ENCODE assay signal across 8 cellular contexts in the genomic region with DNA sequence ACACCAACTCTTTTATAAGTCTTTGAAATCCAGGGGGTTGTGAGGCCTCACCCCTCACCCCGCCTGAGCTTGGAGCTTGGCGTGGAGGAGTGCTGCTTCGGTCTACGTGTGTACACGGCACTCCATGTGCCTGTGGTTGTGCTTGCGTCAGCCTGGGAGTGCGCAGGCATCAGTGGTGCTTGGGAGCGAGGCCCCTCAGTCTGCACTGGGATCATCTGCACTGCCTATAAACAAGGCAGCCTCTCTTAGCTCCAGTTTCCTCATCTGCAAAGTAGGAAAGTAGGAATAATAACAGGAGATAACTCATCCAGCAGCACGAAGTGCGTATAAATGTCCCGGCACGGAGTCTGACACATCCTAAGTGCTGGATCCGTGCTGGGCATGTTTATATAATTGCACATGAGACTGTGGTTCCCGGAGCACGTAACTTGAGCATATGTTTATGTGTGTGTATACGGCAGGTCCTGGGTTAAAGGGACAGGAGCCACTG. TPM values are rescaled to one million over a fixed set of nuclear protein-coding genes. Genes with fewer than 3 reads are reported as not detected.
DNase-seq lines count a peak whose midpoint lies in the region; ATAC-seq and TF ChIP-seq lines count a peak whose summit lies in the region.

No MANE protein-coding gene starts in this region.

- TF ChIP-seq CTCF in A673 (conservative IDR thresholded peaks at IDR 0.05; ENCODE audit: low read depth, low read length), result no peak
- no peak for TF ChIP-seq CTCF in HL-60 (IDR thresholded peaks at IDR 0.05; ENCODE audit: insufficient read depth, low read length)
- TF ChIP-seq CTCF in transverse colon (IDR thresholded peaks at IDR 0.05), result no peak

- DNase-seq in A673 (ENCODE audit: low spot score) (peak; percentile 53), HL-60 (ENCODE audit: low read depth in 1 of 2, low spot score in 1 of 2) (peak in 1 of 2 experiments; percentile 80), transverse colon (peak; percentile 76)
- peak; percentile 54 to 69 for DNase-seq in activated CD4-positive, alpha-beta T cell treated with anti-CD3 and anti-CD28 coated beads, Interleukin-2, amount 50 U/mL, for 48 hours
- peak; percentile 24 to 43 (median 33) for DNase-seq in effector memory CD8-positive, alpha-beta T cell

- POLR2A ChIA-PET in A673 (lab: Charles Lee; ENCODE audit: low non-redundant PET), result no interaction called here

- intact Hi-C loops in A673 (cut with micrococcal nuclease; ENCODE audit: unreplicated experiment), result no loop called here
- intact Hi-C loops in transverse colon (cut with DNase I; ENCODE audit: low total_unique reads), result no loop called here

- CTCF ChIA-PET in A673 (lab: Charles Lee), result no interaction called here

- H3K9ac ChIP-seq in muscle layer of colon (ENCODE audit: low read length), result peak overlapping the region; percentile 94

- no peaks in the 10 kb centered on the region for H3K9me3 Mint-ChIP-seq in effector memory CD8-positive, alpha-beta T cell

- no peaks in the 10 kb centered on the region for H3K27me3 Mint-ChIP-seq in effector memory CD8-positive, alpha-beta T cell

- TF ChIP-seq POLR2A in transverse colon (IDR thresholded peaks at IDR 0.05), result peak; percentile 40

- H3K36me3 ChIP-seq in A673 (ENCODE audit: insufficient read depth, low read length, poor library complexity, severe bottlenecking) (no peaks in the 10 kb centered on the region), muscle layer of colon (ENCODE audit: insufficient read depth, low read length) (no peaks in the 10 kb centered on the region), transverse colon (no peaks in the 10 kb centered on the region)

- 51% methylated on average over 16 of the region's 16 CpGs; no CpG with 5 or more reads in 1 of the 2 donors for WGBS in transverse colon (ENCODE audit: low coverage in 1 of 2), 2 donors

- H3K36me3 Mint-ChIP-seq in effector memory CD8-positive, alpha-beta T cell (ENCODE audit: insufficient read depth), result peaks cover 48% of the 10 kb centered on the region

- in situ Hi-C loops in transverse colon (cut with MboI; ENCODE audit: low pct_ligation_motif_present in 1 of 4, low pct_unique_long_range_greater_than_20kb in 1 of 4, low sequenced_read_pairs in 3 of 4), result no loop called here

- H3K27me3 ChIP-seq in A673 (replicated peaks; ENCODE audit: insufficient read depth, low read depth, low read length, poor library complexity) (no peaks in the 10 kb centered on the region), HL-60 (ENCODE audit: insufficient read depth, poor library complexity, severe bottlenecking) (no peaks in the 10 kb centered on the region), muscle layer of colon (ENCODE audit: control insufficient read depth in 1 of 2, insufficient read depth in 2 of 2, low read length in 2 of 2) (no peaks in the 10 kb centered on the region), transverse colon (peaks cover 7% of the 10 kb centered on the region)

- peak overlapping the region; percentile 95 to 97 for H3K27ac Mint-ChIP-seq in effector memory CD8-positive, alpha-beta T cell

- H3K9me3 ChIP-seq in A673 (ENCODE audit: low read depth, low read length, poor library complexity, severe bottlenecking) (no peaks in the 10 kb centered on the region), muscle layer of colon (ENCODE audit: low read length) (no peaks in the 10 kb centered on the region), transverse colon (no peaks in the 10 kb centered on the region)

- H3K4me3 Mint-ChIP-seq in effector memory CD8-positive, alpha-beta T cell, result peak overlapping the region; percentile 94 to 98

- H3K4me1 ChIP-seq in A673 (ENCODE audit: insufficient read depth, low read length, poor library complexity, severe bottlenecking) (peaks cover 25% of the 10 kb centered on the region), muscle layer of colon (ENCODE audit: insufficient read depth, low read length) (peaks cover 50% of the 10 kb centered on the region), transverse colon (peaks cover 19 to 38% (median 25%) of the 10 kb centered on the region in 4 donors)

- peak; percentile 60 for TF ChIP-seq EP300 in transverse colon (IDR thresholded peaks at IDR 0.05; ENCODE audit: low read depth)

- H3K27ac ChIP-seq in A673 (ENCODE audit: low read depth, low read length, poor library complexity, severe bottlenecking) (no peak overlapping the region), HL-60 (replicated peaks) (peak overlapping the region; percentile 96), muscle layer of colon (ENCODE audit: low read depth, low read length) (peak overlapping the region; percentile 75), transverse colon (peak overlapping the region; percentile 90 to 95 (median 94))

- ATAC-seq in GM19043 (IDR thresholded peaks at IDR 0.05; ENCODE audit: low read depth, unreplicated experiment) (peak; percentile 6), GM19397 (IDR thresholded peaks at IDR 0.05; ENCODE audit: unreplicated experiment) (no peak)
- peak; percentile 46 for ATAC-seq in effector memory CD8-positive, alpha-beta T cell (replicated peaks)

- peaks cover 56 to 60% of the 10 kb centered on the region in 2 donors for H3K4me1 Mint-ChIP-seq in effector memory CD8-positive, alpha-beta T cell (ENCODE audit: low read depth in 2 of 2)

- no TSS peak for BruUV-seq in A673 (replicated peaks; lab: Mats Ljungman, UMichigan)

- H3K4me3 ChIP-seq in A673 (ENCODE audit: low read depth, low read length, poor library complexity, severe bottlenecking), result no peak overlapping the region
- H3K4me3 ChIP-seq in HL-60 (replicated peaks; ENCODE audit: insufficient read depth, low read length), result peak overlapping the region; percentile 57
- peak overlapping the region; percentile 67 to 88 for H3K4me3 ChIP-seq in muscle layer of colon (ENCODE audit: low read depth in 1 of 2, low read length in 2 of 2)
- peak overlapping the region; percentile 23 to 74 (median 62) for H3K4me3 ChIP-seq in transverse colon

RNA-seq across cellular contexts. Expression of gene GYPC, which starts 1.2 kb away (rescaled TPM):
- total RNA-seq in A673 (2021) (0.75 TPM in 1 of 2 replicates, not detected in the other), transverse colon (10 to 100 TPM; 19.1 to 40.2 (median 28.5) TPM)

Comparison
In these comparisons a context has a peak if more than half of its experiments do, and no peak if none do; other contexts are left out.
1. RNA of gene GYPC, which starts 1.2 kb away (total RNA-seq): 19.1 to 40.2 TPM in transverse colon; 0.75 TPM in A673; every median in the first group is over 10 times any median in the second.